In genomic region chr14:55399912-55400311, GRCh38 we compare ENCODE assay signal across 20 cellular contexts. TPM values are rescaled to one million over a fixed set of nuclear protein-coding genes. Genes with fewer than 3 reads are reported as not detected.
A peak's percentile ranks its signal among the peaks of the same experiment; 100 is the strongest.
DNase-seq lines count a peak whose midpoint lies in the region; ATAC-seq and TF ChIP-seq lines count a peak whose summit lies in the region.
"Had no signal": no experiment of that assay in that cellular context is flagged by ENCODE, and none has a peak within 500 bp of the region (broad histone marks: within the 10 kb centered on the region; RNA-seq: fewer than 3 reads in every experiment).

No MANE protein-coding gene starts in this region.

- peaks cover 37% of the 10 kb centered on the region for H3K4me1 ChIP-seq in psoas muscle
- no peaks in the 10 kb centered on the region for H3K4me1 ChIP-seq in effector memory CD4-positive, alpha-beta T cell (ENCODE audit: control insufficient read depth, insufficient read depth, low read length, poor library complexity, severe bottlenecking)

- CTCF ChIA-PET in activated naive CD4-positive, alpha-beta T cell treated with anti-CD3 and anti-CD28 coated beads for 36 hours (lab: Charles Lee) = interaction anchor here (0.7 to 1.0 kb wide), 2 partner anchors 12 to 169 kb away, joined by 3 read pairs; no protein-coding TSS in a partner anchor

- no peaks in the 10 kb centered on the region for H3K9me3 Mint-ChIP-seq in chondrocyte (ENCODE audit: low read depth)
- no peaks in the 10 kb centered on the region for H3K9me3 Mint-ChIP-seq in activated naive CD4-positive, alpha-beta T cell treated with anti-CD3 and anti-CD28 coated beads for 36 hours
- H3K9me3 Mint-ChIP-seq: naive thymus-derived CD8-positive, alpha-beta T cell had no signal

- peak overlapping the region; percentile 85 for H3K27ac ChIP-seq in psoas muscle
- H3K27ac ChIP-seq in effector memory CD4-positive, alpha-beta T cell (ENCODE audit: insufficient read depth, low read length, poor library complexity, severe bottlenecking) = no peak overlapping the region
- H3K27ac ChIP-seq: VCaP had no signal

- peak in 2 of 4 donors; percentile 18 to 31 for ATAC-seq in psoas muscle
- ATAC-seq in HG02588 (IDR thresholded peaks at IDR 0.05; ENCODE audit: unreplicated experiment) = no peak
- ATAC-seq: naive thymus-derived CD8-positive, alpha-beta T cell had no signal

- peaks cover 6% of the 10 kb centered on the region for H3K36me3 Mint-ChIP-seq in chondrocyte (ENCODE audit: low read depth)
- H3K36me3 Mint-ChIP-seq in activated naive CD4-positive, alpha-beta T cell treated with anti-CD3 and anti-CD28 coated beads for 36 hours (ENCODE audit: low read depth) = peaks cover 7% of the 10 kb centered on the region

- H3K4me3 Mint-ChIP-seq in chondrocyte (ENCODE audit: unreplicated experiment) = no peak overlapping the region
- no peak overlapping the region for H3K4me3 Mint-ChIP-seq in activated naive CD4-positive, alpha-beta T cell treated with anti-CD3 and anti-CD28 coated beads for 36 hours
- H3K4me3 Mint-ChIP-seq: naive thymus-derived CD8-positive, alpha-beta T cell had no signal

- DNase-seq in stimulated activated naive CD4-positive, alpha-beta T cell treated with Interleukin-2 at 50 U/mL for 16 hours (lab: John Stamatoyannopoulos, UW) = peak; percentile 7
- DNase-seq in stimulated activated naive CD4-positive, alpha-beta T cell (lab: John Stamatoyannopoulos, UW) = no peak
- DNase-seq in chondrocyte (ENCODE audit: low spot score) = no peak
- DNase-seq in psoas muscle = no peak
- no peak for DNase-seq in NCI-H524 treated with DMSO at 0.1 percent for 48 hours (lab: John Stamatoyannopoulos, UW)
- DNase-seq in activated naive CD4-positive, alpha-beta T cell treated with anti-CD3 and anti-CD28 coated beads for 36 hours = no peak
- DNase-seq in effector memory CD4-positive, alpha-beta T cell = no peak
- DNase-seq: activated gamma-delta T cell; DND-41; mammary epithelial cell; naive thymus-derived CD8-positive, alpha-beta T cell; NCI-H1417 treated with DMSO at 0.1 percent for 48 hours had no signal

- TF ChIP-seq CTCF in chondrocyte (IDR thresholded peaks at IDR 0.05) = no peak
- TF ChIP-seq CTCF in psoas muscle (IDR thresholded peaks at IDR 0.05) = no peak

- H3K9me3 ChIP-seq in psoas muscle = no peaks in the 10 kb centered on the region
- H3K9me3 ChIP-seq in effector memory CD4-positive, alpha-beta T cell (ENCODE audit: control insufficient read depth, low read length) = no peaks in the 10 kb centered on the region

- 34 to 66% (median 39%) methylated on average over 2 of the region's 2 CpGs for WGBS in psoas muscle, 3 donors

- H3K27me3 Mint-ChIP-seq in chondrocyte (ENCODE audit: low read depth) = no peaks in the 10 kb centered on the region
- no peaks in the 10 kb centered on the region for H3K27me3 Mint-ChIP-seq in activated naive CD4-positive, alpha-beta T cell treated with anti-CD3 and anti-CD28 coated beads for 36 hours (ENCODE audit: low read depth)
- H3K27me3 Mint-ChIP-seq: naive thymus-derived CD8-positive, alpha-beta T cell had no signal

- intact Hi-C loops in psoas muscle (cut with DNase I) = no loop called here
- intact Hi-C loops in activated naive CD4-positive, alpha-beta T cell treated with anti-CD3 and anti-CD28 coated beads for 36 hours (cut with micrococcal nuclease) = no loop called here

- peaks cover 21% of the 10 kb centered on the region for H3K4me1 Mint-ChIP-seq in chondrocyte (ENCODE audit: low read depth)
- peaks cover 40% of the 10 kb centered on the region for H3K4me1 Mint-ChIP-seq in activated naive CD4-positive, alpha-beta T cell treated with anti-CD3 and anti-CD28 coated beads for 36 hours (ENCODE audit: low read depth)

- H3K4me3 ChIP-seq in psoas muscle = no peak overlapping the region
- no peak overlapping the region for H3K4me3 ChIP-seq in effector memory CD4-positive, alpha-beta T cell (ENCODE audit: insufficient read depth, low read depth, low read length, poor library complexity, severe bottlenecking)
- H3K4me3 ChIP-seq: coronary artery had no signal

- peak overlapping the region; percentile 64 for H3K27ac Mint-ChIP-seq in chondrocyte (ENCODE audit: unreplicated experiment)
- H3K27ac Mint-ChIP-seq in activated naive CD4-positive, alpha-beta T cell treated with anti-CD3 and anti-CD28 coated beads for 36 hours = no peak overlapping the region
- H3K27ac Mint-ChIP-seq: naive thymus-derived CD8-positive, alpha-beta T cell had no signal

- peaks cover 0 to 22% of the 10 kb centered on the region in 2 donors for H3K36me3 ChIP-seq in psoas muscle (ENCODE audit: insufficient read depth in 1 of 2, low read depth in 1 of 2)
- H3K36me3 ChIP-seq in effector memory CD4-positive, alpha-beta T cell (ENCODE audit: control insufficient read depth, insufficient read depth, low read length) = peaks cover 20% of the 10 kb centered on the region

- no peaks in the 10 kb centered on the region for H3K27me3 ChIP-seq in psoas muscle (ENCODE audit: insufficient read depth in 3 of 3, low read length in 2 of 3)
- no peaks in the 10 kb centered on the region for H3K27me3 ChIP-seq in effector memory CD4-positive, alpha-beta T cell (replicated peaks; ENCODE audit: control insufficient read depth, insufficient read depth, low read length, poor library complexity, severe bottlenecking)

RNA-seq across cellular contexts. Expression of gene ATG14, which starts 11.7 kb away (rescaled TPM):
- total RNA-seq in chondrocyte = 8.9 to 11.1 TPM (median 10.6 TPM) in 3 replicates
- total RNA-seq in psoas muscle = 10 to 100 TPM in 2 of 4 donors, 1 to 10 TPM in 2; 7.4 to 15.1 (median 11.0) TPM
- polyA plus RNA-seq in psoas muscle = 10 to 100 TPM in 1 of 3 donors, 1 to 10 TPM in 2; 4.3 to 13.9 (median 7.9) TPM
- 1 to 10 TPM; 4.6 to 4.9 TPM for total RNA-seq in activated naive CD4-positive, alpha-beta T cell treated with anti-CD3 and anti-CD28 coated beads for 36 hours

RNA-seq across cellular contexts. Expression of gene TBPL2, which starts 40.5 kb away (rescaled TPM):
- not detected in 3 replicates for total RNA-seq in chondrocyte
- total RNA-seq in psoas muscle = not detected
- not detected for polyA plus RNA-seq in psoas muscle
- not detected for total RNA-seq in activated naive CD4-positive, alpha-beta T cell treated with anti-CD3 and anti-CD28 coated beads for 36 hours
- total RNA-seq: activated CD8-positive, alpha-beta memory T cell treated with anti-CD3 and anti-CD28 coated beads for 36 hours; glomerular endothelial cell; mammary epithelial cell; naive thymus-derived CD8-positive, alpha-beta T cell; posterior vena cava; RPMI7951; subcutaneous adipose tissue had no signal
- polyA plus RNA-seq: mammary epithelial cell; naive thymus-derived CD8-positive, alpha-beta T cell had no signal
